9 cellular contexts compared by ENCODE assay signal in genomic region chr22:22576244-22576988, GRCh38. TPM values are rescaled to one million over a fixed set of nuclear protein-coding genes. Genes with fewer than 3 reads are reported as not detected.
A peak's percentile ranks its signal among the peaks of the same experiment; 100 is the strongest.
DNase-seq lines count a peak whose midpoint lies in the region; ATAC-seq, FAIRE-seq and TF ChIP-seq lines count a peak whose summit lies in the region.
"Had no signal": no experiment of that assay in that cellular context is flagged by ENCODE, and none has a peak within 500 bp of the region (broad histone marks: within the 10 kb centered on the region; RNA-seq: fewer than 3 reads in every experiment).

No MANE protein-coding gene starts in this region.

- no peaks in the 10 kb centered on the region for H3K4me1 Mint-ChIP-seq in activated naive CD4-positive, alpha-beta T cell treated with anti-CD3 and anti-CD28 coated beads for 36 hours (ENCODE audit: low read depth)

- CTCF ChIA-PET in activated naive CD4-positive, alpha-beta T cell treated with anti-CD3 and anti-CD28 coated beads for 36 hours (lab: Charles Lee) = interaction anchor here (0.6 to 7.9 kb wide), 13 partner anchors 8 to 307 kb away, joined by 3 to 44 read pairs (median 4); partner anchors contain the start of genes PRAME and ZNF280A

- TF ChIP-seq CTCF in left ventricle myocardium inferior (IDR thresholded peaks at IDR 0.05; ENCODE audit: borderline replicate concordance) = peak; percentile 78

- intact Hi-C loops in activated naive CD4-positive, alpha-beta T cell treated with anti-CD3 and anti-CD28 coated beads for 36 hours (cut with micrococcal nuclease) = no loop called here
- intact Hi-C loops in left ventricle myocardium inferior (cut with micrococcal nuclease) = no loop called here

- no peak overlapping the region for H3K4me3 Mint-ChIP-seq in activated naive CD4-positive, alpha-beta T cell treated with anti-CD3 and anti-CD28 coated beads for 36 hours

- H3K27me3 Mint-ChIP-seq in activated naive CD4-positive, alpha-beta T cell treated with anti-CD3 and anti-CD28 coated beads for 36 hours (ENCODE audit: low read depth) = no peaks in the 10 kb centered on the region

- H3K36me3 Mint-ChIP-seq in activated naive CD4-positive, alpha-beta T cell treated with anti-CD3 and anti-CD28 coated beads for 36 hours (ENCODE audit: low read depth) = no peaks in the 10 kb centered on the region

- H3K9me3 Mint-ChIP-seq in activated naive CD4-positive, alpha-beta T cell treated with anti-CD3 and anti-CD28 coated beads for 36 hours = no peaks in the 10 kb centered on the region

- H3K9me3 ChIP-seq in left ventricle myocardium inferior (replicated peaks) = no peaks in the 10 kb centered on the region

- H3K27ac Mint-ChIP-seq in activated naive CD4-positive, alpha-beta T cell treated with anti-CD3 and anti-CD28 coated beads for 36 hours = no peak overlapping the region

- H3K36me3 ChIP-seq in left ventricle myocardium inferior = no peaks in the 10 kb centered on the region

- H3K4me1 ChIP-seq in left ventricle myocardium inferior = no peaks in the 10 kb centered on the region

- no peak overlapping the region for H3K4me3 ChIP-seq in left ventricle myocardium inferior

- peaks cover 66% of the 10 kb centered on the region for H3K27me3 ChIP-seq in left ventricle myocardium inferior (ENCODE audit: low read depth)

- DNase-seq in AG20443 (ENCODE audit: low spot score) (peak; percentile 80), GM18507 (ENCODE audit: extremely low spot score, insufficient read length, low read depth) (no peak), NCI-H82 treated with DMSO at 0.1 percent for 48 hours (lab: John Stamatoyannopoulos, UW; ENCODE audit: unreplicated experiment) (peak; percentile 45), left ventricle myocardium inferior (peak; percentile 55)
- DNase-seq in activated naive CD4-positive, alpha-beta T cell treated with anti-CD3 and anti-CD28 coated beads for 36 hours = peak; percentile 55
- peak; percentile 41 to 44 for DNase-seq in stimulated activated CD4-positive, alpha-beta T cell treated with anti-CD3 and anti-CD28 coated beads, Interleukin-2, amount 100 ng/mL, for 48 hours

- peak; percentile 71 for FAIRE-seq in GM18507 (lab: Jason Lieb, UNC)
- FAIRE-seq: endometrium had no signal

- no peak overlapping the region for H3K27ac ChIP-seq in left ventricle myocardium inferior (replicated peaks)

- ATAC-seq in HG03565 (IDR thresholded peaks at IDR 0.05; ENCODE audit: unreplicated experiment) = no peak
- no peak for ATAC-seq in GM21447 (IDR thresholded peaks at IDR 0.05; ENCODE audit: unreplicated experiment)

RNA-seq across cellular contexts. Expression of gene PRAME, which starts 17.4 kb away (rescaled TPM):
- not detected for total RNA-seq in activated naive CD4-positive, alpha-beta T cell treated with anti-CD3 and anti-CD28 coated beads for 36 hours
- total RNA-seq in left ventricle myocardium inferior = not detected

RNA-seq across cellular contexts. Expression of gene ZNF280A, which starts 56.3 kb away (rescaled TPM):
- total RNA-seq in activated naive CD4-positive, alpha-beta T cell treated with anti-CD3 and anti-CD28 coated beads for 36 hours = not detected
- total RNA-seq in left ventricle myocardium inferior = not detected
